ENCODE assay signal across 13 cellular contexts in the genomic region with DNA sequence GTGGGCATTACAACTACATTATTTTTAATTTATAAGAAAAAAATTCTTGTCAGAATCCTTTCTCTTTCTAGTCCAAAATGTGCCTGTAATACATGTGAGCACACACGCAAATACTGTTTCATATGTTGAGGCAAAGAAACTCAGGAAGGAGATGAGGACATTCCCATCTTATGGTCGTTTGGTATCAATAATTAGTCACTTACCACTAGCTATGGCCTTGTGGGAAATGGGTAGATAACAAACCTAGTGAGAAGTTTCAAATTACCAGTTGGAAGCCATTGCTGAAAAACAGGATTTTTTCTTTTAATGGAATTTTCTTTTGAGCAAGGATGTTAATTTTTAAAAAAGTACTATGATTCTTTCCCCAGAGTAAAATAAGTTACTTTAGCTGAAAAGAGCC. TPM values are rescaled to one million over a fixed set of nuclear protein-coding genes. Genes with fewer than 3 reads are reported as not detected.
A peak's percentile ranks its signal among the peaks of the same experiment; 100 is the strongest.
DNase-seq lines count a peak whose midpoint lies in the region; ATAC-seq, FAIRE-seq and TF ChIP-seq lines count a peak whose summit lies in the region.
"Had no signal": no experiment of that assay in that cellular context is flagged by ENCODE, and none has a peak within 500 bp of the region (broad histone marks: within the 10 kb centered on the region; RNA-seq: fewer than 3 reads in every experiment).

No MANE protein-coding gene starts in this region.

- peaks cover 3% of the 10 kb centered on the region; the same call in 1 of the 2 replicates for H4K20me1 ChIP-seq in SK-N-SH (ENCODE audit: insufficient read depth)

- H3K9me3 ChIP-seq in SK-N-SH: no peaks in the 10 kb centered on the region
- no peaks in the 10 kb centered on the region for H3K9me3 ChIP-seq in muscle layer of duodenum (ENCODE audit: control insufficient read depth in 1 of 2, low read length in 2 of 2)
- no peaks in the 10 kb centered on the region for H3K9me3 ChIP-seq in upper lobe of left lung
- H3K9me3 ChIP-seq in mucosa of descending colon: no peaks in the 10 kb centered on the region
- H3K9me3 ChIP-seq: ovary had no signal

- no peak for TF ChIP-seq RAD21 in SK-N-SH (IDR thresholded peaks at IDR 0.05; ENCODE audit: low read length)

- TF ChIP-seq EP300 in SK-N-SH (IDR thresholded peaks at IDR 0.05; ENCODE audit: borderline replicate concordance in 1 of 2, low read depth in 1 of 2, low read length in 1 of 2) (no peak), upper lobe of left lung (IDR thresholded peaks at IDR 0.05) (no peak)

- POLR2A ChIA-PET in SK-N-SH (lab: Yijun Ruan, JAX): no interaction called here

- peak overlapping the region; percentile 84 to 99 for H3K27ac ChIP-seq in SK-N-SH (ENCODE audit: low read depth in 2 of 2, low read length in 1 of 2)
- peak overlapping the region; percentile 26 for H3K27ac ChIP-seq in muscle layer of duodenum (ENCODE audit: low read length)
- H3K27ac ChIP-seq in upper lobe of left lung: peak overlapping the region; percentile 36 to 62 (median 50)
- H3K27ac ChIP-seq: 22Rv1 had no signal

- 66% methylated on average over 2 of the region's 2 CpGs for WGBS in SK-N-SH (ENCODE audit: low lambda C conversion rate)
- 43 to 52% methylated on average over 2 of the region's 2 CpGs for WGBS in upper lobe of left lung, 2 donors

- peak overlapping the region; percentile 73 for H3K4me2 ChIP-seq in SK-N-SH

- FAIRE-seq in bronchial epithelial cell (lab: Jason Lieb, UNC): no peak

- CTCF ChIA-PET in SK-N-SH (lab: Yijun Ruan, JAX): interaction anchor here (0.7 to 1.8 kb wide), 4 partner anchors 8 to 171 kb away, joined by 3 to 14 read pairs (median 5); partner anchors contain the start of gene AMOTL1

- 0 out of 2 replicates have a peak overlapping the region, but pooled peaks have one; percentile 15 for H2AFZ ChIP-seq in SK-N-SH (ENCODE audit: low read depth)

- H3K4me1 ChIP-seq in SK-N-SH (ENCODE audit: control insufficient read depth in 1 of 2, insufficient read depth in 2 of 2, low read depth in 1 of 2, low read length in 1 of 2): peaks cover 23 to 49% of the 10 kb centered on the region in 2 experiments
- H3K4me1 ChIP-seq in muscle layer of duodenum (ENCODE audit: control insufficient read depth in 1 of 2, insufficient read depth in 2 of 2, low read length in 2 of 2): peaks cover 5 to 40% of the 10 kb centered on the region in 2 donors
- peaks cover 26 to 51% (median 39%) of the 10 kb centered on the region in 4 donors for H3K4me1 ChIP-seq in upper lobe of left lung
- H3K4me1 ChIP-seq in mucosa of descending colon (ENCODE audit: low read depth): no peaks in the 10 kb centered on the region

- TF ChIP-seq CTCF in SK-N-SH (IDR thresholded peaks at IDR 0.05) (no peak), bronchial epithelial cell (IDR thresholded peaks at IDR 0.05; ENCODE audit: insufficient read depth, low read length, severe bottlenecking) (no peak), upper lobe of left lung (IDR thresholded peaks at IDR 0.05) (no peak), mucosa of descending colon (IDR thresholded peaks at IDR 0.05) (no peak)

- ATAC-seq in SK-N-SH treated with all-trans-retinoic acid at 6 μM for 48 hours (no peak), upper lobe of left lung (ENCODE audit: low FRiP score in 2 of 2) (no peak), HG03139 (IDR thresholded peaks at IDR 0.05; ENCODE audit: unreplicated experiment) (no peak), mucosa of descending colon (no peak)

- DNase-seq in SK-N-SH (no peak), bronchial epithelial cell (ENCODE audit: low read depth) (peak; percentile 55), upper lobe of left lung (no peak), HPDE6-E6E7 (ENCODE audit: extremely low spot score) (no peak), mucosa of descending colon (no peak)
- DNase-seq: DND-41, endodermal cell, NCI-H146 had no signal

- no peaks in the 10 kb centered on the region for H3K9me2 ChIP-seq in SK-N-SH

- H3K36me3 ChIP-seq in SK-N-SH (replicated peaks in 1 of 2; ENCODE audit: control insufficient read depth in 1 of 2, insufficient read depth in 2 of 2, low read length in 1 of 2) (peaks cover 7 to 8% of the 10 kb centered on the region in 2 experiments), bronchial epithelial cell (ENCODE audit: control insufficient read depth, insufficient read depth, low read length) (peaks cover 12% of the 10 kb centered on the region), muscle layer of duodenum (ENCODE audit: control insufficient read depth in 1 of 2, insufficient read depth in 2 of 2, low read length in 2 of 2) (peaks cover 0 to 3% of the 10 kb centered on the region in 2 donors), upper lobe of left lung (no peaks in the 10 kb centered on the region), mucosa of descending colon (ENCODE audit: low read depth) (no peaks in the 10 kb centered on the region)
- H3K36me3 ChIP-seq: ovary had no signal

- peaks cover 28% of the 10 kb centered on the region for H3F3A ChIP-seq in SK-N-SH (replicated peaks; ENCODE audit: insufficient read depth)

- H3K9ac ChIP-seq in SK-N-SH: peak overlapping the region; percentile 67; the same call in 1 of the 2 replicates

- H3K4me3 ChIP-seq in SK-N-SH (ENCODE audit: low read depth in 2 of 2, low read length in 1 of 2): peak overlapping the region in 1 of 2 experiments; percentile 55; a peak in 2 of 4 replicates
- no peak overlapping the region for H3K4me3 ChIP-seq in bronchial epithelial cell (ENCODE audit: low read depth, low read length)
- H3K4me3 ChIP-seq in muscle layer of duodenum (ENCODE audit: low read depth in 1 of 2, low read length in 2 of 2): no peak overlapping the region
- no peak overlapping the region for H3K4me3 ChIP-seq in upper lobe of left lung
- no peak overlapping the region for H3K4me3 ChIP-seq in mucosa of descending colon
- H3K4me3 ChIP-seq: ovary had no signal

- TF ChIP-seq POLR2A in upper lobe of left lung (IDR thresholded peaks at IDR 0.05): no peak

- H3K27me3 ChIP-seq in SK-N-SH (ENCODE audit: insufficient read depth) (no peaks in the 10 kb centered on the region), bronchial epithelial cell (ENCODE audit: control insufficient read depth, insufficient read depth, low read length) (no peaks in the 10 kb centered on the region), muscle layer of duodenum (ENCODE audit: low read depth, low read length) (no peaks in the 10 kb centered on the region), upper lobe of left lung (no peaks in the 10 kb centered on the region)
- H3K27me3 ChIP-seq: ovary had no signal

- intact Hi-C loops in mucosa of descending colon (cut with DNase I, micrococcal nuclease): no loop called here

- H3K79me2 ChIP-seq in SK-N-SH (ENCODE audit: insufficient read depth): peaks cover 85% of the 10 kb centered on the region

TF ChIP-seq in SK-N-SH, 30 proteins besides CTCF, POLR2A, EP300 and RAD21:
- TF ChIP-seq YY1 (IDR thresholded peaks at IDR 0.05; ENCODE audit: low read depth) (no peak), USF2 (IDR thresholded peaks at IDR 0.05; ENCODE audit: borderline replicate concordance, low read depth, low read length) (no peak)

TF ChIP-seq in SK-N-SH treated with all-trans-retinoic acid at 6 μM for 48 hours, 23 proteins besides CTCF, POLR2A, EP300 and RAD21 (continues in another document):
- TF ChIP-seq SNAI2 (CRISPR knock-in tag; IDR thresholded peaks at IDR 0.05): no peak
- TF ChIP-seq ESRRG (CRISPR knock-in tag; IDR thresholded peaks at IDR 0.05): no peak
- TF ChIP-seq ZC3H10 (CRISPR knock-in tag; IDR thresholded peaks at IDR 0.05): no peak
- no peak for TF ChIP-seq OSR1 (CRISPR knock-in tag; IDR thresholded peaks at IDR 0.05)
- TF ChIP-seq ARNTL (CRISPR knock-in tag; IDR thresholded peaks at IDR 0.05; ENCODE audit: borderline replicate concordance, low read depth): no peak
- TF ChIP-seq ZFP30 (CRISPR knock-in tag; IDR thresholded peaks at IDR 0.05): no peak
- no peak for TF ChIP-seq TOX (CRISPR knock-in tag; IDR thresholded peaks at IDR 0.05; ENCODE audit: borderline replicate concordance)
- no peak for TF ChIP-seq ISL1 (CRISPR knock-in tag; IDR thresholded peaks at IDR 0.05)
- TF ChIP-seq CSDC2 (CRISPR knock-in tag; IDR thresholded peaks at IDR 0.05): no peak
- no peak for TF ChIP-seq POU6F1 (CRISPR knock-in tag; IDR thresholded peaks at IDR 0.05; ENCODE audit: borderline replicate concordance, low read depth)

RNA-seq across cellular contexts. Expression of gene AMOTL1, which starts 25.7 kb away (rescaled TPM):
- 10.7 and 11.7 TPM in 2 replicates for polyA plus RNA-seq in SK-N-SH (2012; rRNA removed)
- polyA plus RNA-seq in SK-N-SH (2012; cell fraction: cytosol; rRNA removed): 8.5 and 11.1 TPM in 2 replicates
- 8.1 and 12.3 TPM in 2 replicates for polyA plus RNA-seq in SK-N-SH (2012; cell fraction: nucleus; rRNA removed)
- 62.1 and 64.8 TPM in 2 replicates for total RNA-seq in bronchial epithelial cell
- total RNA-seq in upper lobe of left lung: 10 to 100 TPM; 30.4 to 54.7 (median 46.1) TPM
- total RNA-seq in mucosa of descending colon: 10 to 100 TPM in 2 of 3 donors, 1 to 10 TPM in 1; 6.5 to 94.7 (median 11.3) TPM

Comparison
In these comparisons a context has a peak if more than half of its experiments do, and no peak if none do; other contexts are left out.
1. H3K27ac ChIP-seq: peak in every context shown above with its lines; median percentile 92 in SK-N-SH; 50 in upper lobe of left lung; 26 in muscle layer of duodenum.